In the genomic region with DNA sequence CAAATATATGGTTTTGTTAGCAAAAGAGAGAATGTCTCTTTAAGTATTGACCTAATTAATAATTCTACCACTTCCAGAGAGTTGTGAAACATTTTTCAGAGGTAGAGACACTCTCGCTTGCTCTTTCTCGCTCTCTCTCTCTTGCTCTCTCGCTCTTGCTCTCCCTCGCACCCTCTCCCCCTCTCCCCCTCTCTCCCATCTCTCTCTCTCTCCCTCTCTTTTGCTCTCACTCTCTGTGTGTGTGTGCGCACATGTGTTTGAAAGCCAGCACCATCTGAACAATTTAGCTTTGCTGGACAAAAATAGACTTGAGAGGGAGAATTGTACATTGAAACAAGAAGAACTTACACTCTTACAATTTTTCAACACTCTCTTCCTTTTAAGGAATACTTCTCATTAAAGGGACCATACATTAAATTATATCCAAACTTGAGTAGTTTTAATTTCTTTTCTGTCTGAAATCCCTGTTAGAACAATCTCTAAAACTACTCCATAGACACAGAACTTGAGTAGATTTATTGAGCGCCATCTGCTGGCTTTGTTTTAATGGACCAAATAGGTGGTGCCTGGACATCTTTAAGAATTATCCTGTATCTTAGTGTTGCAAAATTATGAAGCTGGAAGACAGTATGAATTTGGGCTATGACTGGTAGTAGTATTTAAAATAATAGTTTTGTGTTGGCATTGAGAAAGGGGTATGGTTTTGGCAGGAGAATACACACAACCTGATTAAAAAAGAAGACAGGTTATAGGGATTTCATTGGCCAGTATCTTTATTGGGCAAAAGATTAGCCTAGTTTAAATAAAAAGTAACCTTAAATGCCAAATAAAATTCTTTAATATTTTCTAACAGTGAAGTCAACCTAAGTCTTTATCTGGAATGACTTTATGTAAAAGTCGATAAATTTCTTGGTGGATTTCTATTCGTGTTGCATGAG, we compare ENCODE assay signal across 9 cellular contexts.
DNase-seq lines count a peak whose midpoint lies in the region; ATAC-seq and TF ChIP-seq lines count a peak whose summit lies in the region.
"Had no signal": no experiment of that assay in that cellular context is flagged by ENCODE, and none has a peak within 500 bp of the region (broad histone marks: within the 10 kb centered on the region; RNA-seq: fewer than 3 reads in every experiment).

No MANE protein-coding gene starts in this region.

- no CpG with 5 or more reads among the region's 8 CpGs for WGBS in trophoblast cell (ENCODE audit: extremely low coverage, insufficient coverage, insufficient read length)

- H4K12ac ChIP-seq in trophoblast cell (ENCODE audit: low read depth, low read length), result no peak overlapping the region

- H3K79me2 ChIP-seq in trophoblast cell (ENCODE audit: control insufficient read depth, insufficient read depth, low read length, poor library complexity), result no peaks in the 10 kb centered on the region

- no peak overlapping the region for H3K4me3 ChIP-seq in foreskin fibroblast (ENCODE audit: low read depth in 1 of 2, low read length in 2 of 2)
- H3K4me3 ChIP-seq in trophoblast cell (ENCODE audit: low read depth, low read length), result no peak overlapping the region

- TF ChIP-seq CTCF in GM10248 (IDR thresholded peaks at IDR 0.05; ENCODE audit: control extremely low read depth, extremely low read depth, low read depth, missing control alignments) (peak; percentile 67), foreskin fibroblast (IDR thresholded peaks at IDR 0.05; ENCODE audit: low read depth, low read length) (peak; percentile 49)

- no peak overlapping the region for H3K4me2 ChIP-seq in trophoblast cell (ENCODE audit: low read length)

- H3K9me3 ChIP-seq in trophoblast cell (ENCODE audit: insufficient read depth, low read depth, low read length), result no peaks in the 10 kb centered on the region
- H3K9me3 ChIP-seq: neutrophil had no signal

- CTCF ChIA-PET in GM10248 (lab: Yijun Ruan, JAX), result interaction anchor here (0.6 to 5.7 kb wide), 21 partner anchors 7 to 208 kb away, joined by 3 to 53 read pairs (median 4); no protein-coding TSS in a partner anchor

- H2BK12ac ChIP-seq in trophoblast cell (ENCODE audit: low read length), result no peak overlapping the region

- H4K8ac ChIP-seq in trophoblast cell (ENCODE audit: low read depth, low read length), result no peak overlapping the region

- H2BK120ac ChIP-seq in trophoblast cell (ENCODE audit: insufficient read depth, low read length, poor library complexity), result no peak overlapping the region

- H3K27me3 ChIP-seq in trophoblast cell (ENCODE audit: insufficient read depth, low read length), result no peaks in the 10 kb centered on the region
- H3K27me3 ChIP-seq: neutrophil had no signal

- no peak overlapping the region for H3K27ac ChIP-seq in trophoblast cell (ENCODE audit: low read depth, low read length)
- H3K27ac ChIP-seq: neutrophil had no signal

- no peak overlapping the region for H3K18ac ChIP-seq in trophoblast cell (ENCODE audit: low read length)

- DNase-seq in A172 (ENCODE audit: low spot score) (peak; percentile 50), GM10248 (ENCODE audit: extremely low spot score) (peak; percentile 32), NCI-H226 (peak; percentile 19), activated T-cell treated with anti-CD3 and anti-CD28 coated beads for 4 hours (peak; percentile 33), foreskin fibroblast (peak; percentile 50 to 82), trophoblast cell (peak; percentile 47 to 85), epidermal melanocyte (ENCODE audit: insufficient read length, low spot score) (no peak)

- H3K23ac ChIP-seq in trophoblast cell (ENCODE audit: low read length), result no peak overlapping the region

- no peak overlapping the region for H3K14ac ChIP-seq in trophoblast cell (ENCODE audit: low read length)

- no peak for ATAC-seq in HG03108 (IDR thresholded peaks at IDR 0.05; ENCODE audit: unreplicated experiment)

- POLR2A ChIA-PET in GM10248 (lab: Yijun Ruan, JAX), result no interaction called here

- H2BK5ac ChIP-seq in trophoblast cell (ENCODE audit: low read depth, low read length, poor library complexity), result no peak overlapping the region

- H2AFZ ChIP-seq in trophoblast cell (ENCODE audit: insufficient read depth, low read length, poor library complexity), result no peak overlapping the region

- no peak overlapping the region for H4K91ac ChIP-seq in trophoblast cell (ENCODE audit: low read depth, low read length)

- peaks cover 0 to 4% of the 10 kb centered on the region in 2 experiments for H3K4me1 ChIP-seq in trophoblast cell (ENCODE audit: control insufficient read depth in 1 of 2, insufficient read depth in 2 of 2, low read length in 2 of 2)

- no peaks in the 10 kb centered on the region for H3K36me3 ChIP-seq in trophoblast cell (ENCODE audit: control insufficient read depth in 1 of 2, insufficient read depth in 2 of 2, low read length in 2 of 2)
- H3K36me3 ChIP-seq: neutrophil had no signal

- peaks cover 2% of the 10 kb centered on the region for H3K79me1 ChIP-seq in trophoblast cell (ENCODE audit: low read length)

- H3K9ac ChIP-seq in trophoblast cell (ENCODE audit: low read length), result no peak overlapping the region

- H2AK5ac ChIP-seq in trophoblast cell (ENCODE audit: low read length), result no peak overlapping the region

- H3K4ac ChIP-seq in trophoblast cell (ENCODE audit: low read depth, low read length), result peak overlapping the region; percentile 53
